ENCODE assay signal across 15 cellular contexts in the genomic region with DNA sequence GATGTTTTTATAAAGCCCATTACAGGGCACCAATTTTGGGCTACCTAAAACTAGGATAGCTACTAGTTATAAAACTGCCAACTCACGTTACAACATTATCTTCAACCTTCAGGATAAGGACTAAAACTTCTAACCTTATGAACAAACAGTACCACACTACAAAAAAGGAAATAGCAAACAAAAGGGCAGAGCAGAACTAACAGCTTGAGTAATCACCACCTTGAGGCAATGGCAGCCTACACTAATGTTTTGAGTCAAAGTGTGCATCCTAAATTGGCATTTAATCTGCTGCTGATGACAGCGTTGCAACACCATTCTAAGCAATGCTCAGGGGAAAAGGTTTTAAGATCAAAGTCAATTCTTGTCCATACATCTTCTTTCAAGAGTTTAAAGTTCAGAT. TPM values are rescaled to one million over a fixed set of nuclear protein-coding genes. Genes with fewer than 3 reads are reported as not detected.
DNase-seq lines count a peak whose midpoint lies in the region; TF ChIP-seq lines count a peak whose summit lies in the region.
"Had no signal": no experiment of that assay in that cellular context is flagged by ENCODE, and none has a peak within 500 bp of the region (broad histone marks: within the 10 kb centered on the region; RNA-seq: fewer than 3 reads in every experiment).

No MANE protein-coding gene starts in this region.

- H3K27ac Mint-ChIP-seq in CD14-positive monocyte: peak overlapping the region in 6 of 7 donors; percentile 1 to 81 (median 52)
- peak overlapping the region; percentile 76 for H3K27ac Mint-ChIP-seq in activated naive CD8-positive, alpha-beta T cell
- H3K27ac Mint-ChIP-seq: GM23338 had no signal

- H4K5ac ChIP-seq in mesendoderm (ENCODE audit: low read length): peak overlapping the region; percentile 68

- peak overlapping the region; percentile 65 for H2AK5ac ChIP-seq in mesendoderm (ENCODE audit: low read length)

- H3K4me1 ChIP-seq in HEK293 (ENCODE audit: control insufficient read depth, insufficient read depth, low read length) (peaks cover 9% of the 10 kb centered on the region; the same call in 1 of the 2 replicates), mesendoderm (ENCODE audit: control insufficient read depth, low read depth, low read length) (peaks cover 3% of the 10 kb centered on the region)

- peaks cover 81 to 97% of the 10 kb centered on the region in 2 donors for H3K36me3 Mint-ChIP-seq in CD14-positive monocyte
- peaks cover 18% of the 10 kb centered on the region for H3K36me3 Mint-ChIP-seq in activated naive CD8-positive, alpha-beta T cell

- no peak overlapping the region for H3K4ac ChIP-seq in mesendoderm (ENCODE audit: low read depth, low read length)

- WGBS in mesendoderm (ENCODE audit: extremely low coverage, insufficient coverage, low lambda C conversion rate): no CpG with 5 or more reads among the region's 2 CpGs

- no peak overlapping the region for H3K9ac ChIP-seq in mesendoderm (ENCODE audit: low read length)

- H3K36me3 ChIP-seq in HEK293 (ENCODE audit: control insufficient read depth in 2 of 2, insufficient read depth in 1 of 2, low read length in 2 of 2): peaks cover 15 to 94% of the 10 kb centered on the region in 2 experiments
- peaks cover 6% of the 10 kb centered on the region for H3K36me3 ChIP-seq in mesendoderm (ENCODE audit: control insufficient read depth, insufficient read depth, low read length)

- TF ChIP-seq CTCF in CD14-positive monocyte (IDR thresholded peaks at IDR 0.05): no peak
- no peak for TF ChIP-seq CTCF in HEK293 (tag by site-specific recombination; IDR thresholded peaks at IDR 0.05)

- intact Hi-C loops in CD14-positive monocyte (cut with micrococcal nuclease): no loop called here

- H3K23ac ChIP-seq in mesendoderm (ENCODE audit: low read length): no peak overlapping the region

- CTCF ChIA-PET in HEK293 (lab: Yijun Ruan, JAX): interaction anchor here (0.6 to 1.2 kb wide), 3 partner anchors 53 to 88 kb away, joined by 3 to 4 read pairs (median 3); no protein-coding TSS in a partner anchor

- H3K27me3 ChIP-seq in mesendoderm (ENCODE audit: insufficient read depth, low read length, poor library complexity): no peaks in the 10 kb centered on the region
- H3K27me3 ChIP-seq: heart left ventricle, MG63, Peyer's patch had no signal

- DNase-seq in CD14-positive monocyte (ENCODE audit: low spot score): no peak
- DNase-seq in mesendoderm: no peak
- DNase-seq in inferior parietal cortex (ENCODE audit: extremely low spot score): no peak
- DNase-seq in activated gamma-delta T cell (lab: John Stamatoyannopoulos, UW): no peak
- no peak for DNase-seq in NCI-H510A (lab: John Stamatoyannopoulos, UW)
- DNase-seq in stimulated activated CD8-positive, alpha-beta memory T cell treated with anti-CD3 and anti-CD28 coated beads, Interleukin-4, amount 100 ng/mL, for 48 hours: no peak
- DNase-seq: DMS53; heart left ventricle; MG63; Peyer's patch; stimulated activated CD4-positive, alpha-beta T cell treated with anti-CD3 and anti-CD28 coated beads, Interleukin-2, amount 100 ng/mL, for 48 hours had no signal

- H2BK15ac ChIP-seq in mesendoderm (replicated peaks; ENCODE audit: low read depth): no peak overlapping the region

- peak overlapping the region; percentile 21 for H3K4me2 ChIP-seq in mesendoderm (ENCODE audit: low read length)
- H3K4me2 ChIP-seq: GM23338 had no signal

- H3K56ac ChIP-seq in mesendoderm (ENCODE audit: low read length): peak overlapping the region; percentile 71

- H3K79me1 ChIP-seq in mesendoderm (ENCODE audit: low read length): peaks cover 2% of the 10 kb centered on the region

- POLR2A ChIA-PET in HEK293 (lab: Yijun Ruan, JAX): no interaction called here

- H3K18ac ChIP-seq in mesendoderm (ENCODE audit: low read length): no peak overlapping the region

- peak overlapping the region in 1 of 2 donors; percentile 1 for H3K4me3 Mint-ChIP-seq in CD14-positive monocyte
- no peak overlapping the region for H3K4me3 Mint-ChIP-seq in activated naive CD8-positive, alpha-beta T cell
- H3K4me3 Mint-ChIP-seq: GM23338, nephron had no signal

- peaks cover 45% of the 10 kb centered on the region for H3K4me1 Mint-ChIP-seq in CD14-positive monocyte
- peaks cover 50% of the 10 kb centered on the region for H3K4me1 Mint-ChIP-seq in activated naive CD8-positive, alpha-beta T cell (ENCODE audit: low read depth)
- H3K4me1 Mint-ChIP-seq: GM23338, nephron had no signal

- no peak overlapping the region for H3K4me3 ChIP-seq in HEK293 (ENCODE audit: low read depth, low read length)
- no peak overlapping the region for H3K4me3 ChIP-seq in mesendoderm (ENCODE audit: low read length)
- H3K4me3 ChIP-seq: GM23338, heart left ventricle, MG63, Peyer's patch had no signal

- H2BK5ac ChIP-seq in mesendoderm (ENCODE audit: low read length): peak overlapping the region; percentile 77

- no peaks in the 10 kb centered on the region for H3K27me3 Mint-ChIP-seq in CD14-positive monocyte (ENCODE audit: low read depth in 3 of 3)
- no peaks in the 10 kb centered on the region for H3K27me3 Mint-ChIP-seq in activated naive CD8-positive, alpha-beta T cell

- no peaks in the 10 kb centered on the region for H3K79me2 ChIP-seq in mesendoderm (ENCODE audit: control insufficient read depth, insufficient read depth, low read length)

- H3K27ac ChIP-seq in HEK293 (ENCODE audit: extremely low read depth, low read depth, low read length) (no peak overlapping the region), mesendoderm (ENCODE audit: low read depth, low read length) (no peak overlapping the region)
- H3K27ac ChIP-seq: Peyer's patch had no signal

- H3K9me3 ChIP-seq in HEK293 (ENCODE audit: control insufficient read depth, insufficient read depth, low read depth, low read length): no peaks in the 10 kb centered on the region
- H3K9me3 ChIP-seq: heart left ventricle, MG63, Peyer's patch had no signal

- no peak overlapping the region for H2BK120ac ChIP-seq in mesendoderm (ENCODE audit: low read depth, low read length)

- peaks cover 0 to 4% (median 0%) of the 10 kb centered on the region in 7 donors for H3K9me3 Mint-ChIP-seq in CD14-positive monocyte
- no peaks in the 10 kb centered on the region for H3K9me3 Mint-ChIP-seq in activated naive CD8-positive, alpha-beta T cell (ENCODE audit: low read depth)
- H3K9me3 Mint-ChIP-seq: GM23338, nephron had no signal

- H4K8ac ChIP-seq in mesendoderm (ENCODE audit: low read depth, low read length): no peak overlapping the region

TF ChIP-seq in HEK293, 187 proteins besides CTCF, POLR2A, EP300 and RAD21 (continues in another document):
- TF ChIP-seq ZNF707 (tag by site-specific recombination; IDR thresholded peaks at IDR 0.05) (no peak), ZBTB8A (tag by site-specific recombination; IDR thresholded peaks at IDR 0.05) (peak; percentile 92), KLF9 (tag by site-specific recombination; IDR thresholded peaks at IDR 0.05; ENCODE audit: low read depth) (no peak), ZNF16 (tag by site-specific recombination; IDR thresholded peaks at IDR 0.05; ENCODE audit: low read depth) (no peak), OVOL3 (tag by site-specific recombination; IDR thresholded peaks at IDR 0.05) (no peak), ZNF76 (tag by site-specific recombination; IDR thresholded peaks at IDR 0.05; ENCODE audit: borderline replicate concordance, low read depth) (no peak), ZNF184 (tag by site-specific recombination; IDR thresholded peaks at IDR 0.05) (no peak), ZNF19 (tag by site-specific recombination; IDR thresholded peaks at IDR 0.05; ENCODE audit: low read depth) (no peak), KLF10 (tag by site-specific recombination; IDR thresholded peaks at IDR 0.05) (no peak), ZEB2 (tag by site-specific recombination; IDR thresholded peaks at IDR 0.05) (peak; percentile 26; the same call in 1 of the 2 replicates), SCRT1 (tag by site-specific recombination; IDR thresholded peaks at IDR 0.05; ENCODE audit: borderline replicate concordance) (no peak), ZNF324 (tag by site-specific recombination; IDR thresholded peaks at IDR 0.05) (no peak), ZNF138 (tag by site-specific recombination; IDR thresholded peaks at IDR 0.05; ENCODE audit: borderline replicate concordance) (no peak), ZNF302 (tag by site-specific recombination; IDR thresholded peaks at IDR 0.05; ENCODE audit: low read depth) (no peak), ZNF157 (tag by site-specific recombination; IDR thresholded peaks at IDR 0.05) (no peak), ZNF311 (tag by site-specific recombination; IDR thresholded peaks at IDR 0.05; ENCODE audit: borderline replicate concordance) (no peak), TCF7L2 (IDR thresholded peaks at IDR 0.05; ENCODE audit: borderline replicate concordance, low read depth, low read length) (0 out of 2 replicates have a peak, but pooled peaks have one; percentile 44), ZNF585B (tag by site-specific recombination; IDR thresholded peaks at IDR 0.05) (no peak), ZNF423 (tag by site-specific recombination; IDR thresholded peaks at IDR 0.05) (no peak), HOXD13 (CRISPR knock-in tag; IDR thresholded peaks at IDR 0.05; ENCODE audit: borderline replicate concordance) (no peak), SP7 (tag by site-specific recombination; IDR thresholded peaks at IDR 0.05) (peak; percentile 93), ZNF23 (tag by site-specific recombination; IDR thresholded peaks at IDR 0.05; ENCODE audit: borderline replicate concordance) (no peak), SP2 (tag by site-specific recombination; IDR thresholded peaks at IDR 0.05) (no peak), ZNF544 (tag by site-specific recombination; IDR thresholded peaks at IDR 0.05) (no peak), KLF7 (tag by site-specific recombination; IDR thresholded peaks at IDR 0.05; ENCODE audit: borderline replicate concordance) (no peak), ZNF37A (tag by site-specific recombination; IDR thresholded peaks at IDR 0.05) (no peak), ZNF776 (tag by site-specific recombination; IDR thresholded peaks at IDR 0.05; ENCODE audit: borderline replicate concordance) (no peak)
- TF ChIP-seq, protein P1, sequence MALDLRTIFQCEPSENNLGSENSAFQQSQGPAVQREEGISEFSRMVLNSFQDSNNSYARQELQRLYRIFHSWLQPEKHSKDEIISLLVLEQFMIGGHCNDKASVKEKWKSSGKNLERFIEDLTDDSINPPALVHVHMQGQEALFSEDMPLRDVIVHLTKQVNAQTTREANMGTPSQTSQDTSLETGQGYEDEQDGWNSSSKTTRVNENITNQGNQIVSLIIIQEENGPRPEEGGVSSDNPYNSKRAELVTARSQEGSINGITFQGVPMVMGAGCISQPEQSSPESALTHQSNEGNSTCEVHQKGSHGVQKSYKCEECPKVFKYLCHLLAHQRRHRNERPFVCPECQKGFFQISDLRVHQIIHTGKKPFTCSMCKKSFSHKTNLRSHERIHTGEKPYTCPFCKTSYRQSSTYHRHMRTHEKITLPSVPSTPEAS (tag by site-specific recombination; IDR thresholded peaks at IDR 0.05): no peak

RNA-seq across cellular contexts. Expression of a gene that starts 27.2 kb away (rescaled TPM):
- 100 to 1,000 TPM; 294 to 501 TPM for polyA plus RNA-seq in CD14-positive monocyte
- polyA plus RNA-seq in mesendoderm (2013, experiment 1 of 2): 416 TPM
- polyA plus RNA-seq in mesendoderm (2013, experiment 2 of 2): 418 TPM
